In genomic region chr1:156898151-156898550, GRCh38 we compare ENCODE assay signal across 8 cellular contexts. TPM values are rescaled to one million over a fixed set of nuclear protein-coding genes. Genes with fewer than 3 reads are reported as not detected.
DNase-seq lines count a peak whose midpoint lies in the region; ATAC-seq and TF ChIP-seq lines count a peak whose summit lies in the region.
"Had no signal": no experiment of that assay in that cellular context is flagged by ENCODE, and none has a peak within 500 bp of the region (broad histone marks: within the 10 kb centered on the region; RNA-seq: fewer than 3 reads in every experiment).

No MANE protein-coding gene starts in this region.

- no peak overlapping the region for H3K4me3 ChIP-seq in brain microvascular endothelial cell (ENCODE audit: low read depth, low read length)
- peak overlapping the region in 2 of 4 donors; percentile 9 to 11 for H3K4me3 ChIP-seq in tibial nerve
- H3K4me3 ChIP-seq in CD4-positive, alpha-beta memory T cell (ENCODE audit: low read length in 2 of 2): no peak overlapping the region

- no peaks in the 10 kb centered on the region for H3K27me3 ChIP-seq in brain microvascular endothelial cell (replicated peaks)
- peaks cover 0 to 15% of the 10 kb centered on the region in 2 donors for H3K27me3 ChIP-seq in tibial nerve
- H3K27me3 ChIP-seq in CD4-positive, alpha-beta memory T cell (ENCODE audit: insufficient read depth, low read length): peaks cover 11% of the 10 kb centered on the region

- ATAC-seq in left lobe of liver (peak; percentile 54), GM21576 (IDR thresholded peaks at IDR 0.05; ENCODE audit: unreplicated experiment) (no peak), GM21515 (IDR thresholded peaks at IDR 0.05; ENCODE audit: unreplicated experiment) (no peak)

- H3K27ac ChIP-seq in brain microvascular endothelial cell (peak overlapping the region; percentile 90), tibial nerve (peak overlapping the region; percentile 38 to 97 (median 77))
- no peak overlapping the region for H3K27ac ChIP-seq in CD4-positive, alpha-beta memory T cell (ENCODE audit: low read depth, low read length)

- H3K9me3 Mint-ChIP-seq in CD4-positive, alpha-beta memory T cell: peaks cover 0 to 2% (median 0%) of the 10 kb centered on the region in 8 donors

- peaks cover 23 to 32% of the 10 kb centered on the region in 2 donors for H3K27me3 Mint-ChIP-seq in CD4-positive, alpha-beta memory T cell

- no peak overlapping the region for H3K4me3 Mint-ChIP-seq in CD4-positive, alpha-beta memory T cell

- H3K36me3 ChIP-seq in brain microvascular endothelial cell (replicated peaks): no peaks in the 10 kb centered on the region
- no peaks in the 10 kb centered on the region for H3K36me3 ChIP-seq in tibial nerve
- no peaks in the 10 kb centered on the region for H3K36me3 ChIP-seq in CD4-positive, alpha-beta memory T cell (ENCODE audit: insufficient read depth, low read length)

- H3K4me1 Mint-ChIP-seq in CD4-positive, alpha-beta memory T cell: peaks cover under 1 to 12% (median 3%) of the 10 kb centered on the region in 4 donors

- TF ChIP-seq CTCF in brain microvascular endothelial cell (IDR thresholded peaks at IDR 0.05; ENCODE audit: low read depth, low read length, missing control alignments) (no peak), tibial nerve (IDR thresholded peaks at IDR 0.05) (no peak)

- peaks cover 0 to 96% (median 53%) of the 10 kb centered on the region in 4 donors for H3K4me1 ChIP-seq in tibial nerve
- peaks cover 8% of the 10 kb centered on the region for H3K4me1 ChIP-seq in CD4-positive, alpha-beta memory T cell (ENCODE audit: insufficient read depth, low read length)

- DNase-seq in NOMO-1 treated with DMSO at 0.1 percent for 48 hours (lab: John Stamatoyannopoulos, UW; ENCODE audit: unreplicated experiment): peak; percentile 20
- peak; percentile 51 for DNase-seq in brain microvascular endothelial cell
- DNase-seq in left lobe of liver (ENCODE audit: low spot score): no peak
- DNase-seq in tibial nerve (ENCODE audit: low spot score in 2 of 2): peak in 1 of 2 donors; percentile 27
- DNase-seq in CD4-positive, alpha-beta memory T cell: no peak
- DNase-seq: NCI-H69 had no signal

- in situ Hi-C loops in brain microvascular endothelial cell (cut with HindIII; ENCODE audit: low pct_ligation_motif_present, low sequenced_read_pairs): no loop called here

- TF ChIP-seq POLR2A in tibial nerve (IDR thresholded peaks at IDR 0.05): no peak

- POLR2A ChIA-PET in CD4-positive, alpha-beta memory T cell (lab: Charles Lee; ENCODE audit: partially characterized antibody): no interaction called here

- no peaks in the 10 kb centered on the region for H3K36me3 Mint-ChIP-seq in CD4-positive, alpha-beta memory T cell

- H3K27ac Mint-ChIP-seq in CD4-positive, alpha-beta memory T cell: peak overlapping the region in 2 of 7 donors; percentile 12 to 58

- CTCF ChIA-PET in CD4-positive, alpha-beta memory T cell (lab: Charles Lee; ENCODE audit: partially characterized antibody): interaction anchor here (1.2 to 1.5 kb wide), 2 partner anchors 8 to 60 kb away, joined by 4 to 7 read pairs; no protein-coding TSS in a partner anchor

- TF ChIP-seq EP300 in tibial nerve (IDR thresholded peaks at IDR 0.05): peak in 1 of 2 donors; percentile 47

- 11 to 20% methylated on average over 13 of the region's 13 CpGs for WGBS in tibial nerve, 2 donors

- intact Hi-C loops in CD4-positive, alpha-beta memory T cell (cut with micrococcal nuclease): loop anchor here (10.0 kb wide), 1 partner anchor 177 kb away; no protein-coding TSS in a partner anchor

- no peaks in the 10 kb centered on the region for H3K9me3 ChIP-seq in tibial nerve
- H3K9me3 ChIP-seq in CD4-positive, alpha-beta memory T cell (ENCODE audit: control insufficient read depth in 1 of 2, low read length in 2 of 2): no peaks in the 10 kb centered on the region

RNA-seq across cellular contexts. Expression of gene PEAR1, which starts 4.6 kb away (rescaled TPM):
- 4.5 TPM for total RNA-seq in left lobe of liver
- total RNA-seq in tibial nerve: 10 to 100 TPM; 31.5 to 51.4 (median 39.7) TPM
- total RNA-seq in CD4-positive, alpha-beta memory T cell: under 1 TPM; 0.32 to 0.36 TPM
- not detected for polyA plus RNA-seq in CD4-positive, alpha-beta memory T cell

RNA-seq across cellular contexts. Expression of gene LRRC71, which starts 22.3 kb away (rescaled TPM):
- total RNA-seq in left lobe of liver: not detected
- total RNA-seq in tibial nerve: under 1 TPM in 3 of 4 donors, not detected in 1; 0.60 to 0.78 (median 0.66) TPM
- total RNA-seq in CD4-positive, alpha-beta memory T cell: not detected
- polyA plus RNA-seq in CD4-positive, alpha-beta memory T cell: not detected

RNA-seq across cellular contexts. Expression of gene NTRK1, which starts 37.5 kb away (rescaled TPM):
- not detected for total RNA-seq in left lobe of liver
- total RNA-seq in tibial nerve: under 1 TPM in 3 of 4 donors, not detected in 1; 0.22 to 0.42 (median 0.39) TPM
- total RNA-seq in CD4-positive, alpha-beta memory T cell: under 1 TPM in 1 of 2 experiments, not detected in 1; 0.23 TPM
- polyA plus RNA-seq in CD4-positive, alpha-beta memory T cell: not detected

RNA-seq across cellular contexts. Expression of gene INSRR, which starts 39.2 kb away (rescaled TPM):
- total RNA-seq in left lobe of liver (not detected), tibial nerve (under 1 TPM; under 0.01 to 0.60 (median 0.20) TPM)
- under 1 TPM in 1 of 2 experiments, not detected in 1; 0.06 TPM for total RNA-seq in CD4-positive, alpha-beta memory T cell
- not detected for polyA plus RNA-seq in CD4-positive, alpha-beta memory T cell

Comparison
In these comparisons a context has a peak if more than half of its experiments do, and no peak if none do; other contexts are left out.
1. DNase-seq: peak in NOMO-1 treated with DMSO at 0.1 percent for 48 hours (single experiment) and brain microvascular endothelial cell (single experiment); none in left lobe of liver (single experiment) and CD4-positive, alpha-beta memory T cell (0 of 5).